ENCODE assay signal across 8 cellular contexts in genomic region chr1:93081716-93082115, GRCh38. TPM values are rescaled to one million over a fixed set of nuclear protein-coding genes. Genes with fewer than 3 reads are reported as not detected.
DNase-seq lines count a peak whose midpoint lies in the region; ATAC-seq and FAIRE-seq lines count a peak whose summit lies in the region.

No MANE protein-coding gene starts in this region.

- peak overlapping the region; percentile 99 for H3K4me3 Mint-ChIP-seq in activated naive CD8-positive, alpha-beta T cell treated with anti-CD3 and anti-CD28 coated beads, Interleukin-2, amount 10 ng/mL, durations not matched to agents 7 days and 5 days

- no peak overlapping the region for H3K27ac Mint-ChIP-seq in activated naive CD8-positive, alpha-beta T cell treated with anti-CD3 and anti-CD28 coated beads, Interleukin-2, amount 10 ng/mL, durations not matched to agents 7 days and 5 days

- no peaks in the 10 kb centered on the region for H3K27me3 Mint-ChIP-seq in activated naive CD8-positive, alpha-beta T cell treated with anti-CD3 and anti-CD28 coated beads, Interleukin-2, amount 10 ng/mL, durations not matched to agents 7 days and 5 days

- POLR2A ChIA-PET in activated naive CD8-positive, alpha-beta T cell treated with anti-CD3 and anti-CD28 coated beads, Interleukin-2, amount 10 ng/mL, durations not matched to agents 7 days and 5 days (lab: Charles Lee) = interaction anchor here (0.6 to 4.2 kb wide), 3 partner anchors 99 to 223 kb away, joined by 3 to 26 read pairs (median 5); partner anchors contain the start of genes CCDC18, DIPK1A and TMED5

- peaks cover 35% of the 10 kb centered on the region for H3K4me1 Mint-ChIP-seq in activated naive CD8-positive, alpha-beta T cell treated with anti-CD3 and anti-CD28 coated beads, Interleukin-2, amount 10 ng/mL, durations not matched to agents 7 days and 5 days

- H3K9me3 Mint-ChIP-seq in activated naive CD8-positive, alpha-beta T cell treated with anti-CD3 and anti-CD28 coated beads, Interleukin-2, amount 10 ng/mL, durations not matched to agents 7 days and 5 days = peaks cover 4% of the 10 kb centered on the region

- FAIRE-seq in HTR-8/SVneo (lab: Jason Lieb, UNC) = no peak

- ATAC-seq in activated naive CD8-positive, alpha-beta T cell treated with anti-CD3 and anti-CD28 coated beads, Interleukin-2, amount 10 ng/mL, durations not matched to agents 7 days and 5 days (ENCODE audit: low read depth) = no peak
- no peak for ATAC-seq in GM21360 (IDR thresholded peaks at IDR 0.05; ENCODE audit: unreplicated experiment)

- DNase-seq in AML-193 (lab: John Stamatoyannopoulos, UW) (peak; percentile 64 to 65), HTR-8/SVneo (ENCODE audit: insufficient read length, low spot score) (peak; percentile 47), kidney tubule cell (ENCODE audit: low spot score) (peak; percentile 79), HuH-7 (ENCODE audit: low spot score) (no peak), NCI-H2196 (lab: John Stamatoyannopoulos, UW; ENCODE audit: unreplicated experiment) (no peak), OCI-M2 (lab: John Stamatoyannopoulos, UW; ENCODE audit: unreplicated experiment) (no peak)
- DNase-seq in activated naive CD8-positive, alpha-beta T cell treated with anti-CD3 and anti-CD28 coated beads, Interleukin-2, amount 10 ng/mL, durations not matched to agents 7 days and 5 days = no peak

- peaks cover 38% of the 10 kb centered on the region for H3K36me3 Mint-ChIP-seq in activated naive CD8-positive, alpha-beta T cell treated with anti-CD3 and anti-CD28 coated beads, Interleukin-2, amount 10 ng/mL, durations not matched to agents 7 days and 5 days

RNA-seq across cellular contexts. Expression of gene MTF2, which starts 2.6 kb away (rescaled TPM):
- 10 to 100 TPM; 61.6 to 66.8 TPM for total RNA-seq in activated naive CD8-positive, alpha-beta T cell treated with anti-CD3 and anti-CD28 coated beads, Interleukin-2, amount 10 ng/mL, durations not matched to agents 7 days and 5 days

Comparison
In these comparisons a context has a peak if more than half of its experiments do, and no peak if none do; other contexts are left out.
1. DNase-seq: peak in AML-193 (2 of 2), HTR-8/SVneo (single experiment) and kidney tubule cell (single experiment); none in activated naive CD8-positive, alpha-beta T cell treated with anti-CD3 and anti-CD28 coated beads, Interleukin-2, amount 10 ng/mL, durations not matched to agents 7 days and 5 days (single experiment), HuH-7 (single experiment), NCI-H2196 (single experiment) and OCI-M2 (single experiment).